ENCODE assay signal across 8 cellular contexts in the genomic region with DNA sequence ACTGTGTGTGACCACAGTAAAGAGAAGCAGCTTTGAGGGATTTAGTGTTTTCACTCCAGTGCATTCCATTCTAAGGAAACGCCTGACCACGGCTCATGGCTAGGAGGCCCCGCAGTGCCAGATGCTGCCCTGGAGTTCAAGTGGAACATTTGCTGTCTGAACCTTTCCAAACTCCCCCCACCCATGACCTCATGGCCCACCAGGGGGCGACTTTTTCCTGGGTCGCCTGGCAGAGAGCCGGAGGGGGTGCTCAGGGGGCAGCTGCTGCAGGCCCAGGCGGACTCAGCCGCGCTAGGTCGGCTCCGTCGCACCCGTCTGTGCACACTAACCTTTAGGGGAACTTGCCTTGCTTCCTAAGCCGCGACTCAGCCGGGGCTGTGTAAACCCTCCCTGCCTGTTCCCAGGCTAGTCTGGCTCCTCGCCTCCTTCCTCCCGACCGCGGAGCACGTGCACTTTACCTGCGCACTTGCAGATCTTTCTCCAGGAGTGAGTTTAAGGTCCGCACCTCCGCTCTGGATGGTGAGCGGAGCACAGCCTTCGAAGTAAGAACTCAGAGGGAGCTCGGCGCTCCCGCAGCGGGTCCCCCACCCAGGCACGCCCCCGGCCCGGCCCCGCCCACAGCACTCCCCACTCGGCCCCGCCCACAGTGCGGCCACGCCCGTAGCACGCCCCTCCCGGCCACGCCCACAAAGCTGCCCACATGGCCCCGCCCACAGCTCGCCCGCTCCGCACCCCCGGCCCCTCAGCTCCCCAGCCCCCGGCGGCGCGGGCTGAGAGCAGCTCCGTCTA. TPM values are rescaled to one million over a fixed set of nuclear protein-coding genes. Genes with fewer than 3 reads are reported as not detected.
DNase-seq lines count a peak whose midpoint lies in the region; ATAC-seq lines count a peak whose summit lies in the region.

TSS of gene OCA2 (minus strand) at position 550 of the 789 bp plus-strand sequence. CDS start 17,441 bp downstream, outside the sequence.

- H3K4me1 Mint-ChIP-seq in stimulated activated naive CD8-positive, alpha-beta T cell treated with anti-CD3 and anti-CD28 coated beads, Interleukin-15, amount 100 ng/mL, for 72 hours = peaks cover 38% of the 10 kb centered on the region

- H3K9me3 ChIP-seq in ectodermal cell (ENCODE audit: control insufficient read depth, low read length) (no peaks in the 10 kb centered on the region), mesodermal cell (ENCODE audit: control insufficient read depth, low read length) (no peaks in the 10 kb centered on the region)

- peaks cover 66% of the 10 kb centered on the region for H3K27me3 Mint-ChIP-seq in stimulated activated naive CD8-positive, alpha-beta T cell treated with anti-CD3 and anti-CD28 coated beads, Interleukin-15, amount 100 ng/mL, for 72 hours

- H3K27ac Mint-ChIP-seq in stimulated activated naive CD8-positive, alpha-beta T cell treated with anti-CD3 and anti-CD28 coated beads, Interleukin-15, amount 100 ng/mL, for 72 hours = no peak within 1 kb of the TSS

- H3K4me3 ChIP-seq in ectodermal cell (ENCODE audit: insufficient read depth, low read depth, low read length) = peak within 1 kb of the TSS; percentile 31
- peak within 1 kb of the TSS; percentile 18 for H3K4me3 ChIP-seq in mesodermal cell (ENCODE audit: extremely low read depth, insufficient read depth, low read length, poor library complexity, severe bottlenecking)

- peak within 1 kb of the TSS; percentile 9 to 67 for H3K4me3 Mint-ChIP-seq in stimulated activated naive CD8-positive, alpha-beta T cell treated with anti-CD3 and anti-CD28 coated beads, Interleukin-15, amount 100 ng/mL, for 72 hours

- no peaks in the 10 kb centered on the region for H3K9me3 Mint-ChIP-seq in stimulated activated naive CD8-positive, alpha-beta T cell treated with anti-CD3 and anti-CD28 coated beads, Interleukin-15, amount 100 ng/mL, for 72 hours

- no peak within 1 kb of the TSS for H3K27ac ChIP-seq in ectodermal cell (ENCODE audit: insufficient read depth, low read depth, low read length, poor library complexity, severe bottlenecking)
- H3K27ac ChIP-seq in mesodermal cell (ENCODE audit: low read depth, low read length, severe bottlenecking) = no peak within 1 kb of the TSS

- DNase-seq in COLO829 (ENCODE audit: low spot score) = peak; percentile 36
- DNase-seq in NCI-H1048 (lab: John Stamatoyannopoulos, UW) = peak; percentile 55
- peak; percentile 60 for DNase-seq in activated CD4-positive, alpha-beta T cell treated with anti-CD3 and anti-CD28 coated beads for 1 hour
- peak; percentile 45 to 51 for DNase-seq in stimulated activated naive CD8-positive, alpha-beta T cell treated with anti-CD3 and anti-CD28 coated beads, Interleukin-15, amount 100 ng/mL, for 72 hours
- no peak for DNase-seq in Ammon's horn (ENCODE audit: low spot score)

- ATAC-seq in stimulated activated naive CD8-positive, alpha-beta T cell treated with anti-CD3 and anti-CD28 coated beads, Interleukin-15, amount 100 ng/mL, for 72 hours = peak; percentile 15
- ATAC-seq in GM18861 (IDR thresholded peaks at IDR 0.05; ENCODE audit: unreplicated experiment) = no peak

- peaks cover 86% of the 10 kb centered on the region for H3K27me3 ChIP-seq in ectodermal cell (ENCODE audit: control insufficient read depth, insufficient read depth, low read length, poor library complexity, severe bottlenecking)

- WGBS in ectodermal cell, 2 experiments = 2% methylated on average over 52 of the region's 52 CpGs
- 2 to 3% methylated on average over 19 to 38 of the region's 52 CpGs for WGBS in mesodermal cell (ENCODE audit: insufficient coverage in 2 of 2), 2 experiments

- peaks cover 21% of the 10 kb centered on the region for H3K4me1 ChIP-seq in ectodermal cell (ENCODE audit: control insufficient read depth, insufficient read depth, low read length)
- peaks cover 16% of the 10 kb centered on the region for H3K4me1 ChIP-seq in mesodermal cell (ENCODE audit: control insufficient read depth, insufficient read depth, low read length, poor library complexity, severe bottlenecking)

- H3K36me3 ChIP-seq in ectodermal cell (ENCODE audit: control insufficient read depth, insufficient read depth, low read length) (no peaks in the 10 kb centered on the region), mesodermal cell (ENCODE audit: control insufficient read depth, insufficient read depth, low read length) (no peaks in the 10 kb centered on the region)

RNA-seq across cellular contexts. Expression of gene OCA2, which starts in this region (rescaled TPM):
- polyA plus RNA-seq in ectodermal cell (2013, experiment 1 of 4) = 0.61 TPM
- polyA plus RNA-seq in ectodermal cell (2013, experiment 2 of 4) = 0.73 TPM
- polyA plus RNA-seq in ectodermal cell (2013, experiment 3 of 4) = 0.64 TPM
- polyA plus RNA-seq in ectodermal cell (2013, experiment 4 of 4) = 0.89 TPM
- 0.18 TPM for polyA plus RNA-seq in mesodermal cell (2013, experiment 1 of 2)
- polyA plus RNA-seq in mesodermal cell (2013, experiment 2 of 2) = 0.20 TPM
